8 cellular contexts compared by ENCODE assay signal in genomic region chr1:43934279-43934985, GRCh38. TPM values are rescaled to one million over a fixed set of nuclear protein-coding genes. Genes with fewer than 3 reads are reported as not detected.
DNase-seq lines count a peak whose midpoint lies in the region; ATAC-seq and TF ChIP-seq lines count a peak whose summit lies in the region.
"Had no signal": no experiment of that assay in that cellular context is flagged by ENCODE, and none has a peak within 500 bp of the region (broad histone marks: within the 10 kb centered on the region; RNA-seq: fewer than 3 reads in every experiment).

No MANE protein-coding gene starts in this region.

- H3K4me3 ChIP-seq in body of pancreas (no peak overlapping the region), iPS-20b (ENCODE audit: low read length) (peak overlapping the region; percentile 76)

- peak overlapping the region; percentile 38; the same call in 1 of the 2 replicates for H3K9ac ChIP-seq in iPS-20b (ENCODE audit: low read depth, low read length)

- H3K4me1 ChIP-seq in body of pancreas (peaks cover 45% of the 10 kb centered on the region), iPS-20b (ENCODE audit: insufficient read depth, low read length) (peaks cover 23% of the 10 kb centered on the region)

- H3K27me3 ChIP-seq in body of pancreas: no peaks in the 10 kb centered on the region
- peaks cover 48% of the 10 kb centered on the region for H3K27me3 ChIP-seq in iPS-20b (ENCODE audit: insufficient read depth, low read length)

- 18 to 43% methylated on average over 6 of the region's 7 CpGs for WGBS in body of pancreas, 2 donors

- TF ChIP-seq CTCF in GM12874 (IDR thresholded peaks at IDR 0.05; ENCODE audit: insufficient read depth, low read depth, low read length): peak; percentile 94
- peak; percentile 49 to 72 (median 61) for TF ChIP-seq CTCF in body of pancreas (IDR thresholded peaks at IDR 0.05)

- peak overlapping the region; percentile 7 to 60 (median 42) for H3K27ac ChIP-seq in body of pancreas
- H3K27ac ChIP-seq in iPS-20b (ENCODE audit: low read length): no peak overlapping the region

- H3K36me3 Mint-ChIP-seq in T-helper 2 cell treated with Interferon-gamma antibody and Interleukin-4, amounts not matched to agents 5 μg/mL and 100 μg/mL, for 36 hours (ENCODE audit: low read depth): no peaks in the 10 kb centered on the region

- no peaks in the 10 kb centered on the region for H3K36me3 ChIP-seq in body of pancreas (replicated peaks in 1 of 2; ENCODE audit: insufficient read depth in 1 of 2, low read depth in 2 of 2)
- peaks cover 8% of the 10 kb centered on the region; the same call in 1 of the 2 replicates for H3K36me3 ChIP-seq in iPS-20b (ENCODE audit: insufficient read depth, low read depth, low read length)

- H3K4me1 Mint-ChIP-seq in T-helper 2 cell treated with Interferon-gamma antibody and Interleukin-4, amounts not matched to agents 5 μg/mL and 100 μg/mL, for 36 hours (ENCODE audit: low read depth): peaks cover 6% of the 10 kb centered on the region

- H3K27ac Mint-ChIP-seq in T-helper 2 cell treated with Interferon-gamma antibody and Interleukin-4, amounts not matched to agents 5 μg/mL and 100 μg/mL, for 36 hours: no peak overlapping the region

- ATAC-seq in body of pancreas: peak; percentile 54
- ATAC-seq in GM18861 (IDR thresholded peaks at IDR 0.05; ENCODE audit: unreplicated experiment): no peak

- no peaks in the 10 kb centered on the region for H3K9me3 Mint-ChIP-seq in T-helper 2 cell treated with Interferon-gamma antibody and Interleukin-4, amounts not matched to agents 5 μg/mL and 100 μg/mL, for 36 hours

- no peak for TF ChIP-seq POLR2A in body of pancreas (IDR thresholded peaks at IDR 0.05)

- H3K9me3 ChIP-seq in body of pancreas (no peaks in the 10 kb centered on the region), iPS-20b (ENCODE audit: insufficient read depth, low read depth, low read length) (no peaks in the 10 kb centered on the region)

- no peak overlapping the region for H3K4me3 Mint-ChIP-seq in T-helper 2 cell treated with Interferon-gamma antibody and Interleukin-4, amounts not matched to agents 5 μg/mL and 100 μg/mL, for 36 hours

- intact Hi-C loops in body of pancreas (cut with DNase I): loop anchor here (10.0 kb wide), 1 partner anchor 170 kb away; no protein-coding TSS in a partner anchor

- H3K27me3 Mint-ChIP-seq in T-helper 2 cell treated with Interferon-gamma antibody and Interleukin-4, amounts not matched to agents 5 μg/mL and 100 μg/mL, for 36 hours (ENCODE audit: low read depth): peaks cover 12% of the 10 kb centered on the region

- DNase-seq in NCI-H146 (lab: John Stamatoyannopoulos, UW) (peak; percentile 63), body of pancreas (peak; percentile 70 to 83 (median 77))
- DNase-seq in T-helper 2 cell treated with Interferon-gamma antibody and Interleukin-4, amounts not matched to agents 5 μg/mL and 100 μg/mL, for 36 hours (ENCODE audit: low spot score): peak; percentile 41
- peak; percentile 75 for DNase-seq in stimulated activated CD4-positive, alpha-beta T cell treated with anti-CD3 and anti-CD28 coated beads, Interleukin-15, amount 100 ng/mL, for 24 hours

RNA-seq across cellular contexts. Expression of gene ARTN, which starts 0.8 kb away (rescaled TPM):
- total RNA-seq in body of pancreas: 10 to 100 TPM in 1 of 2 donors, 1 to 10 TPM in 1; 1.3 to 12.5 TPM
- total RNA-seq: mononuclear cell had no signal

RNA-seq across cellular contexts. Expression of gene IPO13, which starts 12.3 kb away (rescaled TPM):
- 10 to 100 TPM; 10.4 to 29.3 TPM for total RNA-seq in body of pancreas

RNA-seq across cellular contexts. Expression of gene DPH2, which starts 35.4 kb away (rescaled TPM):
- 10 to 100 TPM; 25.4 to 35.3 TPM for total RNA-seq in body of pancreas

RNA-seq across cellular contexts. Expression of gene ATP6V0B, which starts 40.3 kb away (rescaled TPM):
- 100 to 1,000 TPM in 1 of 2 donors, 10 to 100 TPM in 1; 73.5 to 103 TPM for total RNA-seq in body of pancreas

RNA-seq across cellular contexts. Expression of gene B4GALT2, which starts 44.6 kb away (rescaled TPM):
- 10 to 100 TPM; 18.2 to 29.3 TPM for total RNA-seq in body of pancreas
